Comparison of ENCODE assay signal across 9 cellular contexts in genomic region chr4:38671594-38671943, GRCh38. TPM values are rescaled to one million over a fixed set of nuclear protein-coding genes. Genes with fewer than 3 reads are reported as not detected.
DNase-seq lines count a peak whose midpoint lies in the region; ATAC-seq and TF ChIP-seq lines count a peak whose summit lies in the region.
"Had no signal": no experiment of that assay in that cellular context is flagged by ENCODE, and none has a peak within 500 bp of the region (broad histone marks: within the 10 kb centered on the region; RNA-seq: fewer than 3 reads in every experiment).

No MANE protein-coding gene starts in this region.

- POLR2A ChIA-PET in activated CD8-positive, alpha-beta T cell treated with anti-CD3 and anti-CD28 coated beads for 36 hours (lab: Charles Lee): interaction anchor here (0.6 kb wide), 1 partner anchor 332 kb away, joined by 3 read pairs; no protein-coding TSS in a partner anchor
- POLR2A ChIA-PET in activated CD8-positive, alpha-beta T cell treated with anti-CD3 and anti-CD28 coated beads, Interleukin-2, amount 10 ng/mL, durations not matched to agents 7 days and 5 days (lab: Charles Lee): no interaction called here

- H3K27me3 ChIP-seq in body of pancreas (no peaks in the 10 kb centered on the region), thymus (ENCODE audit: control insufficient read depth, insufficient read depth) (no peaks in the 10 kb centered on the region)

- H3K9me3 Mint-ChIP-seq in activated CD8-positive, alpha-beta T cell treated with anti-CD3 and anti-CD28 coated beads for 36 hours: no peaks in the 10 kb centered on the region
- H3K9me3 Mint-ChIP-seq in activated CD8-positive, alpha-beta T cell treated with anti-CD3 and anti-CD28 coated beads, Interleukin-2, amount 10 ng/mL, durations not matched to agents 7 days and 5 days (ENCODE audit: insufficient read depth): no peaks in the 10 kb centered on the region
- H3K9me3 Mint-ChIP-seq in mesothelial cell of epicardium: no peaks in the 10 kb centered on the region

- intact Hi-C loops in activated CD8-positive, alpha-beta T cell treated with anti-CD3 and anti-CD28 coated beads for 36 hours (cut with micrococcal nuclease): loop anchor here (10.0 kb wide), 2 partner anchors 157 to 607 kb away; no protein-coding TSS in a partner anchor
- intact Hi-C loops in body of pancreas (cut with DNase I): loop anchor here (5.0 kb wide), 1 partner anchor 349 kb away; no protein-coding TSS in a partner anchor

- CTCF ChIA-PET in activated CD8-positive, alpha-beta T cell treated with anti-CD3 and anti-CD28 coated beads for 36 hours (lab: Charles Lee): interaction anchor here (0.9 to 1.6 kb wide), 7 partner anchors 9 to 493 kb away, joined by 3 to 12 read pairs (median 3); no protein-coding TSS in a partner anchor
- CTCF ChIA-PET in activated CD8-positive, alpha-beta T cell treated with anti-CD3 and anti-CD28 coated beads, Interleukin-2, amount 10 ng/mL, durations not matched to agents 7 days and 5 days (lab: Charles Lee): interaction anchor here (1.2 to 2.9 kb wide), 3 partner anchors 353 to 492 kb away, joined by 5 to 17 read pairs (median 17); no protein-coding TSS in a partner anchor

- peak overlapping the region; percentile 91 for H3K27ac Mint-ChIP-seq in activated CD8-positive, alpha-beta T cell treated with anti-CD3 and anti-CD28 coated beads for 36 hours
- H3K27ac Mint-ChIP-seq in activated CD8-positive, alpha-beta T cell treated with anti-CD3 and anti-CD28 coated beads, Interleukin-2, amount 10 ng/mL, durations not matched to agents 7 days and 5 days: no peak overlapping the region
- H3K27ac Mint-ChIP-seq in mesothelial cell of epicardium: peak overlapping the region; percentile 87

- WGBS in body of pancreas, 2 donors: 37 to 44% methylated on average over 5 of the region's 5 CpGs
- 88% methylated on average over 5 of the region's 5 CpGs for WGBS in thymus

- H3K36me3 ChIP-seq in body of pancreas (replicated peaks in 1 of 2; ENCODE audit: insufficient read depth in 1 of 2, low read depth in 2 of 2): no peaks in the 10 kb centered on the region
- H3K36me3 ChIP-seq in thymus (ENCODE audit: control insufficient read depth, insufficient read depth): no peaks in the 10 kb centered on the region

- ATAC-seq in activated CD8-positive, alpha-beta T cell treated with anti-CD3 and anti-CD28 coated beads for 36 hours: peak; percentile 24
- no peak for ATAC-seq in activated CD8-positive, alpha-beta T cell treated with anti-CD3 and anti-CD28 coated beads, Interleukin-2, amount 10 ng/mL, durations not matched to agents 7 days and 5 days
- no peak for ATAC-seq in body of pancreas
- ATAC-seq in HG03135 (IDR thresholded peaks at IDR 0.05; ENCODE audit: unreplicated experiment): no peak

- DNase-seq in activated CD8-positive, alpha-beta T cell treated with anti-CD3 and anti-CD28 coated beads for 36 hours: peak; percentile 47
- no peak for DNase-seq in activated CD8-positive, alpha-beta T cell treated with anti-CD3 and anti-CD28 coated beads, Interleukin-2, amount 10 ng/mL, durations not matched to agents 7 days and 5 days
- DNase-seq in body of pancreas (no peak), mesothelial cell of epicardium (ENCODE audit: low spot score in 2 of 2, unreplicated experiment in 2 of 2) (no peak), superior temporal gyrus (ENCODE audit: extremely low spot score) (no peak), GM13977 (ENCODE audit: low spot score) (no peak)
- DNase-seq: activated effector memory CD4-positive, alpha-beta T cell treated with anti-CD3 and anti-CD28 coated beads, Interleukin-2, amount 50 U/mL, for 16 hours had no signal

- H3K9me3 ChIP-seq in body of pancreas (no peaks in the 10 kb centered on the region), thymus (ENCODE audit: control insufficient read depth) (no peaks in the 10 kb centered on the region)

- H3K4me1 ChIP-seq in body of pancreas (peaks cover 86% of the 10 kb centered on the region), thymus (ENCODE audit: control insufficient read depth, insufficient read depth, low read length) (peaks cover 11% of the 10 kb centered on the region)

- H3K27ac ChIP-seq in body of pancreas (peak overlapping the region; percentile 37 to 100 (median 100)), thymus (ENCODE audit: low read depth) (peak overlapping the region; percentile 46)

- TF ChIP-seq POLR2A in body of pancreas (IDR thresholded peaks at IDR 0.05): no peak

- no peaks in the 10 kb centered on the region for H3K36me3 Mint-ChIP-seq in activated CD8-positive, alpha-beta T cell treated with anti-CD3 and anti-CD28 coated beads for 36 hours (ENCODE audit: low read depth)
- no peaks in the 10 kb centered on the region for H3K36me3 Mint-ChIP-seq in activated CD8-positive, alpha-beta T cell treated with anti-CD3 and anti-CD28 coated beads, Interleukin-2, amount 10 ng/mL, durations not matched to agents 7 days and 5 days (ENCODE audit: low read depth)
- no peaks in the 10 kb centered on the region for H3K36me3 Mint-ChIP-seq in mesothelial cell of epicardium

- peak overlapping the region; percentile 63 for H3K4me3 Mint-ChIP-seq in activated CD8-positive, alpha-beta T cell treated with anti-CD3 and anti-CD28 coated beads for 36 hours
- no peak overlapping the region for H3K4me3 Mint-ChIP-seq in activated CD8-positive, alpha-beta T cell treated with anti-CD3 and anti-CD28 coated beads, Interleukin-2, amount 10 ng/mL, durations not matched to agents 7 days and 5 days
- H3K4me3 Mint-ChIP-seq in mesothelial cell of epicardium: no peak overlapping the region

- in situ Hi-C loops in GM13977 (cut with MboI; ENCODE audit: low pct_unique_long_range_greater_than_20kb, low sequenced_read_pairs, unreplicated experiment): loop anchor here (5.0 to 10.0 kb wide), 3 partner anchors 349 to 607 kb away; no protein-coding TSS in a partner anchor

- no peaks in the 10 kb centered on the region for H3K27me3 Mint-ChIP-seq in activated CD8-positive, alpha-beta T cell treated with anti-CD3 and anti-CD28 coated beads for 36 hours
- H3K27me3 Mint-ChIP-seq in activated CD8-positive, alpha-beta T cell treated with anti-CD3 and anti-CD28 coated beads, Interleukin-2, amount 10 ng/mL, durations not matched to agents 7 days and 5 days (ENCODE audit: low read depth): no peaks in the 10 kb centered on the region
- H3K27me3 Mint-ChIP-seq in mesothelial cell of epicardium (ENCODE audit: low read depth): no peaks in the 10 kb centered on the region

- no peak overlapping the region for H3K4me3 ChIP-seq in body of pancreas
- H3K4me3 ChIP-seq in thymus (ENCODE audit: low read length): no peak overlapping the region

- peaks cover 90% of the 10 kb centered on the region for H3K4me1 Mint-ChIP-seq in activated CD8-positive, alpha-beta T cell treated with anti-CD3 and anti-CD28 coated beads for 36 hours (ENCODE audit: low read depth)
- peaks cover 77% of the 10 kb centered on the region for H3K4me1 Mint-ChIP-seq in activated CD8-positive, alpha-beta T cell treated with anti-CD3 and anti-CD28 coated beads, Interleukin-2, amount 10 ng/mL, durations not matched to agents 7 days and 5 days (ENCODE audit: low read depth)
- H3K4me1 Mint-ChIP-seq in mesothelial cell of epicardium: peaks cover 85% of the 10 kb centered on the region

- TF ChIP-seq CTCF in activated CD8-positive, alpha-beta T cell treated with anti-CD3 and anti-CD28 coated beads for 36 hours (IDR thresholded peaks at IDR 0.05): no peak
- TF ChIP-seq CTCF in body of pancreas (IDR thresholded peaks at IDR 0.05) (no peak), mesothelial cell of epicardium (IDR thresholded peaks at IDR 0.05; ENCODE audit: unreplicated experiment) (no peak), GM13977 (IDR thresholded peaks at IDR 0.05; ENCODE audit: extremely low read depth, insufficient read depth, missing control alignments) (no peak)

RNA-seq across cellular contexts. Expression of gene KLF3, which starts 7.6 kb away (rescaled TPM):
- 1 to 10 TPM; 5.5 to 6.0 TPM for total RNA-seq in activated CD8-positive, alpha-beta T cell treated with anti-CD3 and anti-CD28 coated beads for 36 hours
- total RNA-seq in activated CD8-positive, alpha-beta T cell treated with anti-CD3 and anti-CD28 coated beads, Interleukin-2, amount 10 ng/mL, durations not matched to agents 7 days and 5 days: 1 to 10 TPM; 8.1 to 8.3 TPM
- total RNA-seq in body of pancreas (10 to 100 TPM; 30.6 to 32.0 TPM), mesothelial cell of epicardium (60.9 to 63.1 TPM (median 61.0 TPM) in 3 replicates)
- 23.8 TPM for polyA plus RNA-seq in thymus
